1 cellular context compared by ENCODE assay signal in the genomic region with DNA sequence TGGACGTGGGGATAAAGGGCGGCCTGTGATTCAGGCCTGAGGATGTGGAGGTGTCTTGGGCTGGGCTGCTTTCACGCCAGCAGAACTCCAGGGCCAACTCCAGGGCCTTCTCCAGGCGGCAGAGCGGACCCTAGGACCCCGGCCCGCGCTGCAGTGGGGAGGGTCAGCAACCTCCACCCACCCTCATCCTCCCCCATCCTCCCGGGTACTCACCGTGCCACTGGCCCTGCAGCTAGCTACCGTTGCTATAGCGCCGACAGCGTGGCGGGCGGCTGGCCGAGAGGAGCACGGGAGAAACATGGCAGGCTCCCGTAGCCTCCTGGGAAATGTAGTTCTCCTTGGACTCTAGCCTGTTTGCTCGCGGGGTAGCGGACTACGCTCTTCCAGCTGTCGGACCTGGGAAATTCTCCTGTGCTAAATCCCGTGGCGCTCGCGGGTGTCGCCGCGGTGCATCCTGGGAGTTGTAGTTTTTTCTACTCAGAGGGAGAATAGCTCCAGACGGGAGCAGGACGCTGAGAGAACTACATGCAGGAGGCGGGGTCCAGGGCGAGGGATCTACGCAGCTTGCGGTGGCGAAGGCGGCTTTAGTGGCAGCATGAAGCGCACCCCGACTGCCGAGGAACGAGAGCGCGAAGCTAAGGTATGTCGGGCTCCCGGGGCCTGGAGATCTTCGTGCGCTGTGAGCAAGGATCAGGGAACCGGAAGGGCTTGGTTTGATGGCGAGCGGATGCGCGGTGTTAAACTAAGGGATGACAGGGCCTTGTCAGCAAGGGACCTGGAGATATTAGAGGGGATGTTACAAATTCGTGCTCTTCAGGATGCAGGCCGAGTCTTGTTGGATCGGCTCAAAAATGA.
TF ChIP-seq lines count a peak whose summit lies in the region.

Gene FTO, plus strand, starts transcription at position 567 of the 855 bp plus-strand sequence.
Gene RPGRIP1L, minus strand, starts transcription at position 270 of the 855 bp plus-strand sequence. CDS start 3,136 bp downstream, outside the sequence.

TF ChIP-seq in K562, 482 proteins besides CTCF, POLR2A, EP300 and RAD21 (continued from another document and continues in another):
- TF ChIP-seq ZBTB40 (IDR thresholded peaks at IDR 0.05) (peak; percentile 69), ZBTB40 (CRISPR knock-in tag; IDR thresholded peaks at IDR 0.05) (no peak), ZNF134 (CRISPR knock-in tag; conservative IDR thresholded peaks at IDR 0.05) (peak; percentile 39; the same call in 1 of the 2 replicates), XRCC5 (IDR thresholded peaks at IDR 0.05; ENCODE audit: low read depth, low read length) (0 out of 2 replicates have a peak, but pooled peaks have one; percentile 44), NR3C1 (CRISPR knock-in tag; IDR thresholded peaks at IDR 0.05) (no peak), ZNF431 (CRISPR knock-in tag; IDR thresholded peaks at IDR 0.05) (no peak), HNRNPLL (IDR thresholded peaks at IDR 0.05; ENCODE audit: low read depth, low read length, poor library complexity, severe bottlenecking) (peak; percentile 100), E2F6 (IDR thresholded peaks at IDR 0.05; ENCODE audit: borderline replicate concordance in 1 of 2, extremely low read depth in 1 of 2, insufficient read depth in 1 of 2, insufficient read length in 1 of 2, low read depth in 1 of 2, low read length in 1 of 2, poor library complexity in 1 of 2, severe bottlenecking in 1 of 2) (peak; percentile 63 to 80), EP400 (IDR thresholded peaks at IDR 0.05) (peak; percentile 58; the same call in 1 of the 2 replicates), ZNF583 (CRISPR knock-in tag; IDR thresholded peaks at IDR 0.05) (0 out of 2 replicates have a peak, but pooled peaks have one; percentile 16), SRSF1 (IDR thresholded peaks at IDR 0.05; ENCODE audit: low read depth, low read length) (peak; percentile 91), PHF20 (IDR thresholded peaks at IDR 0.05; ENCODE audit: partially characterized antibody) (peak; percentile 75), SFPQ (IDR thresholded peaks at IDR 0.05; ENCODE audit: low read depth, low read length) (peak; percentile 78), SIN3A (IDR thresholded peaks at IDR 0.05; ENCODE audit: borderline replicate concordance in 2 of 2, control insufficient read depth in 1 of 2, low read depth in 2 of 2, low read length in 2 of 2) (peak; percentile 64 to 87; a peak in 2 of 4 replicates), ETS1 (conservative IDR thresholded peaks at IDR 0.05; ENCODE audit: control insufficient read depth, low read depth, low read length) (peak; percentile 97), USF1 (CRISPR knock-in tag; IDR thresholded peaks at IDR 0.05) (0 out of 2 replicates have a peak, but pooled peaks have one; percentile 34)
- TF ChIP-seq, protein P1, sequence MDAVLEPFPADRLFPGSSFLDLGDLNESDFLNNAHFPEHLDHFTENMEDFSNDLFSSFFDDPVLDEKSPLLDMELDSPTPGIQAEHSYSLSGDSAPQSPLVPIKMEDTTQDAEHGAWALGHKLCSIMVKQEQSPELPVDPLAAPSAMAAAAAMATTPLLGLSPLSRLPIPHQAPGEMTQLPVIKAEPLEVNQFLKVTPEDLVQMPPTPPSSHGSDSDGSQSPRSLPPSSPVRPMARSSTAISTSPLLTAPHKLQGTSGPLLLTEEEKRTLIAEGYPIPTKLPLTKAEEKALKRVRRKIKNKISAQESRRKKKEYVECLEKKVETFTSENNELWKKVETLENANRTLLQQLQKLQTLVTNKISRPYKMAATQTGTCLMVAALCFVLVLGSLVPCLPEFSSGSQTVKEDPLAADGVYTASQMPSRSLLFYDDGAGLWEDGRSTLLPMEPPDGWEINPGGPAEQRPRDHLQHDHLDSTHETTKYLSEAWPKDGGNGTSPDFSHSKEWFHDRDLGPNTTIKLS (IDR thresholded peaks at IDR 0.05; ENCODE audit: borderline replicate concordance, low read depth): peak; percentile 97
- TF ChIP-seq, protein P2, sequence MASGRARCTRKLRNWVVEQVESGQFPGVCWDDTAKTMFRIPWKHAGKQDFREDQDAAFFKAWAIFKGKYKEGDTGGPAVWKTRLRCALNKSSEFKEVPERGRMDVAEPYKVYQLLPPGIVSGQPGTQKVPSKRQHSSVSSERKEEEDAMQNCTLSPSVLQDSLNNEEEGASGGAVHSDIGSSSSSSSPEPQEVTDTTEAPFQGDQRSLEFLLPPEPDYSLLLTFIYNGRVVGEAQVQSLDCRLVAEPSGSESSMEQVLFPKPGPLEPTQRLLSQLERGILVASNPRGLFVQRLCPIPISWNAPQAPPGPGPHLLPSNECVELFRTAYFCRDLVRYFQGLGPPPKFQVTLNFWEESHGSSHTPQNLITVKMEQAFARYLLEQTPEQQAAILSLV (tag; IDR thresholded peaks at IDR 0.05): no peak
- TF ChIP-seq, protein P3, sequence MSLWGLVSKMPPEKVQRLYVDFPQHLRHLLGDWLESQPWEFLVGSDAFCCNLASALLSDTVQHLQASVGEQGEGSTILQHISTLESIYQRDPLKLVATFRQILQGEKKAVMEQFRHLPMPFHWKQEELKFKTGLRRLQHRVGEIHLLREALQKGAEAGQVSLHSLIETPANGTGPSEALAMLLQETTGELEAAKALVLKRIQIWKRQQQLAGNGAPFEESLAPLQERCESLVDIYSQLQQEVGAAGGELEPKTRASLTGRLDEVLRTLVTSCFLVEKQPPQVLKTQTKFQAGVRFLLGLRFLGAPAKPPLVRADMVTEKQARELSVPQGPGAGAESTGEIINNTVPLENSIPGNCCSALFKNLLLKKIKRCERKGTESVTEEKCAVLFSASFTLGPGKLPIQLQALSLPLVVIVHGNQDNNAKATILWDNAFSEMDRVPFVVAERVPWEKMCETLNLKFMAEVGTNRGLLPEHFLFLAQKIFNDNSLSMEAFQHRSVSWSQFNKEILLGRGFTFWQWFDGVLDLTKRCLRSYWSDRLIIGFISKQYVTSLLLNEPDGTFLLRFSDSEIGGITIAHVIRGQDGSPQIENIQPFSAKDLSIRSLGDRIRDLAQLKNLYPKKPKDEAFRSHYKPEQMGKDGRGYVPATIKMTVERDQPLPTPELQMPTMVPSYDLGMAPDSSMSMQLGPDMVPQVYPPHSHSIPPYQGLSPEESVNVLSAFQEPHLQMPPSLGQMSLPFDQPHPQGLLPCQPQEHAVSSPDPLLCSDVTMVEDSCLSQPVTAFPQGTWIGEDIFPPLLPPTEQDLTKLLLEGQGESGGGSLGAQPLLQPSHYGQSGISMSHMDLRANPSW (CRISPR knock-in tag; IDR thresholded peaks at IDR 0.05): peak; percentile 84; the same call in 1 of the 2 replicates
- TF ChIP-seq, protein P4, sequence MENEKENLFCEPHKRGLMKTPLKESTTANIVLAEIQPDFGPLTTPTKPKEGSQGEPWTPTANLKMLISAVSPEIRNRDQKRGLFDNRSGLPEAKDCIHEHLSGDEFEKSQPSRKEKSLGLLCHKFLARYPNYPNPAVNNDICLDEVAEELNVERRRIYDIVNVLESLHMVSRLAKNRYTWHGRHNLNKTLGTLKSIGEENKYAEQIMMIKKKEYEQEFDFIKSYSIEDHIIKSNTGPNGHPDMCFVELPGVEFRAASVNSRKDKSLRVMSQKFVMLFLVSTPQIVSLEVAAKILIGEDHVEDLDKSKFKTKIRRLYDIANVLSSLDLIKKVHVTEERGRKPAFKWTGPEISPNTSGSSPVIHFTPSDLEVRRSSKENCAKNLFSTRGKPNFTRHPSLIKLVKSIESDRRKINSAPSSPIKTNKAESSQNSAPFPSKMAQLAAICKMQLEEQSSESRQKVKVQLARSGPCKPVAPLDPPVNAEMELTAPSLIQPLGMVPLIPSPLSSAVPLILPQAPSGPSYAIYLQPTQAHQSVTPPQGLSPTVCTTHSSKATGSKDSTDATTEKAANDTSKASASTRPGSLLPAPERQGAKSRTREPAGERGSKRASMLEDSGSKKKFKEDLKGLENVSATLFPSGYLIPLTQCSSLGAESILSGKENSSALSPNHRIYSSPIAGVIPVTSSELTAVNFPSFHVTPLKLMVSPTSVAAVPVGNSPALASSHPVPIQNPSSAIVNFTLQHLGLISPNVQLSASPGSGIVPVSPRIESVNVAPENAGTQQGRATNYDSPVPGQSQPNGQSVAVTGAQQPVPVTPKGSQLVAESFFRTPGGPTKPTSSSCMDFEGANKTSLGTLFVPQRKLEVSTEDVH (IDR thresholded peaks at IDR 0.05; ENCODE audit: low read depth, partially characterized antibody): no peak
- TF ChIP-seq, protein P5, sequence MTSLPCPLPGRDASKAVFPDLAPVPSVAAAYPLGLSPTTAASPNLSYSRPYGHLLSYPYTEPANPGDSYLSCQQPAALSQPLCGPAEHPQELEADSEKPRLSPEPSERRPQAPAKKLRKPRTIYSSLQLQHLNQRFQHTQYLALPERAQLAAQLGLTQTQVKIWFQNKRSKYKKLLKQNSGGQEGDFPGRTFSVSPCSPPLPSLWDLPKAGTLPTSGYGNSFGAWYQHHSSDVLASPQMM (CRISPR knock-in tag; IDR thresholded peaks at IDR 0.05): no peak
